Comparison of ENCODE assay signal across 10 cellular contexts in genomic region chr7:142445019-142445686, GRCh38.
A peak's percentile ranks its signal among the peaks of the same experiment; 100 is the strongest.
DNase-seq lines count a peak whose midpoint lies in the region; ATAC-seq, FAIRE-seq and TF ChIP-seq lines count a peak whose summit lies in the region.
"Had no signal": no experiment of that assay in that cellular context is flagged by ENCODE, and none has a peak within 500 bp of the region (broad histone marks: within the 10 kb centered on the region; RNA-seq: fewer than 3 reads in every experiment).

No MANE protein-coding gene starts in this region.

- no peak overlapping the region for H3K9ac ChIP-seq in endothelial cell of umbilical vein (replicated peaks; ENCODE audit: extremely low read depth, insufficient read depth, low read length)

- no peaks in the 10 kb centered on the region for H3K79me2 ChIP-seq in endothelial cell of umbilical vein (ENCODE audit: control insufficient read depth, insufficient read depth, low read length)

- no peak overlapping the region for H3K4me3 Mint-ChIP-seq in WTC11

- CTCF ChIA-PET in A673 (lab: Charles Lee), result no interaction called here
- CTCF ChIA-PET in WTC11 (lab: Charles Lee), result interaction anchor here (0.5 to 3.5 kb wide), 52 partner anchors 8 to 970 kb away, joined by 3 to 37 read pairs (median 5); no protein-coding TSS in a partner anchor
- CTCF ChIA-PET in endothelial cell of umbilical vein (lab: Charles Lee), result interaction anchor here (1.0 to 2.7 kb wide), 7 partner anchors 14 to 90 kb away, joined by 3 to 18 read pairs (median 7); no protein-coding TSS in a partner anchor

- no TSS peak for BruUV-seq in A673 (replicated peaks; lab: Mats Ljungman, UMichigan)
- BruUV-seq in endothelial cell of umbilical vein (replicated peaks; lab: Mats Ljungman, UMichigan), result no TSS peak

- dilution Hi-C loops in endothelial cell of umbilical vein (cut with MboI; ENCODE audit: extremely low pct_ligation_motif_present, low sequenced_read_pairs), result no loop called here

- H3K27ac ChIP-seq in A673 (ENCODE audit: low read depth, low read length, poor library complexity, severe bottlenecking) (no peak overlapping the region), endothelial cell of umbilical vein (ENCODE audit: insufficient read depth, low read depth, low read length) (no peak overlapping the region), suprapubic skin (no peak overlapping the region)
- H3K27ac ChIP-seq: uterus had no signal

- no peak overlapping the region for H3K27ac Mint-ChIP-seq in WTC11

- no peaks in the 10 kb centered on the region for H3K27me3 Mint-ChIP-seq in WTC11 (ENCODE audit: low read depth)

- H3K9me3 ChIP-seq in A673 (ENCODE audit: low read depth, low read length, poor library complexity, severe bottlenecking), result no peaks in the 10 kb centered on the region
- no peaks in the 10 kb centered on the region for H3K9me3 ChIP-seq in endothelial cell of umbilical vein (replicated peaks; ENCODE audit: control insufficient read depth, insufficient read depth, low read length)
- no peaks in the 10 kb centered on the region for H3K9me3 ChIP-seq in suprapubic skin
- H3K9me3 ChIP-seq: uterus had no signal

- no peaks in the 10 kb centered on the region for H3K9me3 Mint-ChIP-seq in WTC11

- H3K27me3 ChIP-seq in A673 (replicated peaks; ENCODE audit: insufficient read depth, low read depth, low read length, poor library complexity) (no peaks in the 10 kb centered on the region), endothelial cell of umbilical vein (ENCODE audit: control insufficient read depth in 2 of 2, insufficient read depth in 2 of 2, low read length in 2 of 2) (peaks cover 0 to 2% of the 10 kb centered on the region in 2 experiments), suprapubic skin (peaks cover 6% of the 10 kb centered on the region)
- H3K27me3 ChIP-seq: uterus had no signal

- H3K4me1 ChIP-seq in A673 (ENCODE audit: insufficient read depth, low read length, poor library complexity, severe bottlenecking), result peaks cover 6% of the 10 kb centered on the region
- peaks cover 31% of the 10 kb centered on the region for H3K4me1 ChIP-seq in endothelial cell of umbilical vein (ENCODE audit: control insufficient read depth, extremely low read depth, insufficient read depth, low read length)
- H3K4me1 ChIP-seq in suprapubic skin, result no peaks in the 10 kb centered on the region
- H3K4me1 ChIP-seq: uterus had no signal

- FAIRE-seq in endothelial cell of umbilical vein (lab: Jason Lieb, UNC), result no peak

- POLR2A ChIA-PET in A673 (lab: Charles Lee; ENCODE audit: low non-redundant PET) (no interaction called here), WTC11 (lab: Charles Lee) (no interaction called here), endothelial cell of umbilical vein (lab: Charles Lee) (no interaction called here)

- 70% methylated on average over 7 of the region's 7 CpGs for WGBS in suprapubic skin

- DNase-seq in A673 (ENCODE audit: low spot score) (peak; percentile 13), WTC11 (ENCODE audit: low spot score) (peak; percentile 80), endothelial cell of umbilical vein (ENCODE audit: low read depth, low spot score) (no peak), suprapubic skin (ENCODE audit: low spot score in 2 of 2) (no peak), NCI-H1694 (lab: John Stamatoyannopoulos, UW) (no peak), HCEC 1CT (no peak)
- DNase-seq: caudate nucleus, uterus had no signal

- H3K4me2 ChIP-seq in endothelial cell of umbilical vein (ENCODE audit: insufficient read depth, low read length), result no peak overlapping the region

- no peak for TF ChIP-seq EP300 in suprapubic skin (IDR thresholded peaks at IDR 0.05)

- H3K36me3 ChIP-seq in A673 (ENCODE audit: insufficient read depth, low read length, poor library complexity, severe bottlenecking) (no peaks in the 10 kb centered on the region), endothelial cell of umbilical vein (ENCODE audit: control insufficient read depth in 2 of 2, extremely low read depth in 1 of 2, insufficient read depth in 2 of 2, low read length in 2 of 2) (no peaks in the 10 kb centered on the region), suprapubic skin (no peaks in the 10 kb centered on the region)
- H3K36me3 ChIP-seq: uterus had no signal

- H3K9me1 ChIP-seq in endothelial cell of umbilical vein (replicated peaks; ENCODE audit: control insufficient read depth, extremely low read depth, insufficient read depth, low read length), result no peaks in the 10 kb centered on the region

- H4K20me1 ChIP-seq in endothelial cell of umbilical vein (replicated peaks; ENCODE audit: control insufficient read depth, extremely low read depth, insufficient read depth, low read length), result no peaks in the 10 kb centered on the region

- no peaks in the 10 kb centered on the region for H3K36me3 Mint-ChIP-seq in WTC11

- H3K4me3 ChIP-seq in A673 (ENCODE audit: low read depth, low read length, poor library complexity, severe bottlenecking) (no peak overlapping the region), GM12875 (ENCODE audit: low read depth, low read length) (no peak overlapping the region), endothelial cell of umbilical vein (replicated peaks in 1 of 3; ENCODE audit: insufficient read depth in 1 of 3, low read depth in 1 of 3, low read length in 3 of 3) (no peak overlapping the region), suprapubic skin (no peak overlapping the region)
- H3K4me3 ChIP-seq: uterus had no signal

- peak; percentile 57 for TF ChIP-seq CTCF in A673 (conservative IDR thresholded peaks at IDR 0.05; ENCODE audit: low read depth, low read length)
- TF ChIP-seq CTCF in GM12875 (IDR thresholded peaks at IDR 0.05; ENCODE audit: borderline replicate concordance, insufficient read depth, low read depth, low read length), result peak; percentile 73
- peak; percentile 65 for TF ChIP-seq CTCF in WTC11 (IDR thresholded peaks at IDR 0.05)
- peak; percentile 9 for TF ChIP-seq CTCF in endothelial cell of umbilical vein (IDR thresholded peaks at IDR 0.05; ENCODE audit: extremely low read depth in 1 of 2, insufficient read depth in 1 of 2, low read depth in 1 of 2, low read length in 2 of 2)
- TF ChIP-seq CTCF in suprapubic skin (IDR thresholded peaks at IDR 0.05), result no peak

- no peak overlapping the region for H2AFZ ChIP-seq in endothelial cell of umbilical vein (ENCODE audit: low read depth, low read length)

- TF ChIP-seq POLR2A in endothelial cell of umbilical vein (IDR thresholded peaks at IDR 0.05; ENCODE audit: low read depth, low read length) (no peak), suprapubic skin (IDR thresholded peaks at IDR 0.05) (no peak)

- ATAC-seq in WTC11 (peak; percentile 96), GM19455 (IDR thresholded peaks at IDR 0.05; ENCODE audit: unreplicated experiment) (no peak)

- intact Hi-C loops in A673 (cut with micrococcal nuclease; ENCODE audit: unreplicated experiment), result no loop called here
- intact Hi-C loops in endothelial cell of umbilical vein (cut with micrococcal nuclease), result no loop called here

- peaks cover 27% of the 10 kb centered on the region for H3K4me1 Mint-ChIP-seq in WTC11

TF ChIP-seq in WTC11, 78 proteins besides CTCF, POLR2A, EP300 and RAD21 (continues in another document):
- TF ChIP-seq ZBTB21 (CRISPR knock-in tag; IDR thresholded peaks at IDR 0.05; ENCODE audit: borderline replicate concordance) (no peak), IRF1 (CRISPR knock-in tag; IDR thresholded peaks at IDR 0.05) (no peak), USF2 (CRISPR knock-in tag; IDR thresholded peaks at IDR 0.05) (peak; percentile 64; the same call in 1 of the 2 replicates)

TF ChIP-seq in endothelial cell of umbilical vein, 7 proteins besides CTCF, POLR2A, EP300 and RAD21:
- TF ChIP-seq FOS (IDR thresholded peaks at IDR 0.05; ENCODE audit: borderline replicate concordance, insufficient read depth, low read length), result no peak
- no peak for TF ChIP-seq JUN (IDR thresholded peaks at IDR 0.05; ENCODE audit: borderline replicate concordance, insufficient read depth, insufficient read length, low read depth)
- TF ChIP-seq GATA2 (IDR thresholded peaks at IDR 0.05; ENCODE audit: insufficient read depth, insufficient read length, low read depth, low read length), result no peak
- no peak for TF ChIP-seq EZH2 (IDR thresholded peaks at IDR 0.05; ENCODE audit: borderline replicate concordance, low read depth, low read length, severe bottlenecking)
- TF ChIP-seq POLR2AphosphoS5 (IDR thresholded peaks at IDR 0.05; ENCODE audit: insufficient read depth, low read depth, low read length), result no peak
- no peak for TF ChIP-seq MYC (IDR thresholded peaks at IDR 0.05; ENCODE audit: low read depth, low read length)
- TF ChIP-seq MAX (IDR thresholded peaks at IDR 0.05; ENCODE audit: insufficient read depth, insufficient read length), result no peak
TF ChIP-seq in endothelial cell of umbilical vein: peak in this region for 0.

Comparison
In these comparisons a context has a peak if more than half of its experiments do, and no peak if none do; other contexts are left out.
1. DNase-seq: peak in A673 (single experiment) and WTC11 (single experiment); none in endothelial cell of umbilical vein (single experiment), suprapubic skin (0 of 2), NCI-H1694 (single experiment) and HCEC 1CT (single experiment).
2. CTCF ChIP-seq: peak in A673 (single experiment), GM12875 (single experiment), WTC11 (single experiment) and endothelial cell of umbilical vein (2 of 2); none in suprapubic skin (0 of 2).